Comparison of ENCODE assay signal across 8 cellular contexts in the genomic region with DNA sequence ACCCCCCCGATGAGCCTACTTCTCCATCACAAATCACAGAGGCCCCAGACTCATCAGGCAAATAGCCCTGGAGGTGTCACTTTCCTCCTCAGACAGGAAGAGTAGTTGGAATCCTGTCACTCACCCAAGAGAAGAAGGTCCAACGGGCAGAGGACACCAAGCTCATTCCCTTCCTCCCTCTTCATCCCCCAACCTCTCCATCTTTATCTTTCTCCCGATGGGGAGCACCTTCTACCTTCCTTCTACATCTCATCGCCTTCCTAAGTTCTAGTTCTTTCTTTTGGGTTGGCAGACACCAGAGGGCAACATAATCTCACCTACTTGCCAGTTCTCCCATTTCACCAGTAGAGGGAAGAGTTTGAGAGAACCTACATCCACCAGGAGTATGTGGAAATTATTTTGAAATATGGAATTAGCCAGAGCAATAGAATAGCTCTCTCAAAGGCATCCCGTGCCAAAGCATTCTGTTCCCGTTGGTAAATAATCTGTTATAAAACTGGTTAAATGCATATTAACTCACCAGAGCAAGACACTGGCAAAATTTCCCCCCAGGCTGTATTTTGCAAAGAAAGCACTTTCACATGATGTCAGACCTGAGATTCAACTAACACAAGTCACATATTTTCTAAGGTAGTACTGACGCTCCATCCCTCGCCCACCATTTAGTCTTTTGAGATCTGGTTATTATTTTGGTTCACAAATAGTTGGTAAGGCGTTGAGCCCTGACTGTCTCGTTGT. TPM values are rescaled to one million over a fixed set of nuclear protein-coding genes. Genes with fewer than 3 reads are reported as not detected.
DNase-seq lines count a peak whose midpoint lies in the region; ATAC-seq and TF ChIP-seq lines count a peak whose summit lies in the region.

No MANE protein-coding gene starts in this region.

- H3K36me3 ChIP-seq in HEK293 (ENCODE audit: control insufficient read depth in 2 of 2, insufficient read depth in 1 of 2, low read length in 2 of 2), result no peaks in the 10 kb centered on the region
- H3K36me3 ChIP-seq in neural progenitor cell, result no peaks in the 10 kb centered on the region

- H3K4me1 ChIP-seq in HEK293 (ENCODE audit: control insufficient read depth, insufficient read depth, low read length) (no peaks in the 10 kb centered on the region), neural progenitor cell (peaks cover 18% of the 10 kb centered on the region)

- no peak overlapping the region for H3K27ac Mint-ChIP-seq in neural progenitor cell

- peaks cover 2% of the 10 kb centered on the region for H3K27me3 Mint-ChIP-seq in neural progenitor cell (ENCODE audit: insufficient read depth, low read depth)

- no peaks in the 10 kb centered on the region for H3K79me2 ChIP-seq in neural progenitor cell (ENCODE audit: low read depth)

- H4K20me1 ChIP-seq in neural progenitor cell (ENCODE audit: low read depth), result no peaks in the 10 kb centered on the region

- no peak overlapping the region for H3K4me3 ChIP-seq in HEK293 (ENCODE audit: low read depth, low read length)
- H3K4me3 ChIP-seq in neural progenitor cell, result no peak overlapping the region

- CTCF ChIA-PET in HEK293 (lab: Yijun Ruan, JAX), result interaction anchor here (0.6 to 2.3 kb wide), 31 partner anchors 9 to 673 kb away, joined by 3 to 19 read pairs (median 4); no protein-coding TSS in a partner anchor

- H3K9me3 ChIP-seq in HEK293 (ENCODE audit: control insufficient read depth, insufficient read depth, low read depth, low read length), result no peaks in the 10 kb centered on the region
- H3K9me3 ChIP-seq in neural progenitor cell (ENCODE audit: low read depth), result no peaks in the 10 kb centered on the region

- H3K9me3 Mint-ChIP-seq in neural progenitor cell, result peaks cover 2% of the 10 kb centered on the region

- H3K27me3 ChIP-seq in neural progenitor cell, result no peaks in the 10 kb centered on the region

- TF ChIP-seq CTCF in HEK293 (tag by site-specific recombination; IDR thresholded peaks at IDR 0.05) (no peak; the same call in 1 of the 2 replicates), neural progenitor cell (IDR thresholded peaks at IDR 0.05) (peak; percentile 93)

- H3K9ac ChIP-seq in neural progenitor cell, result no peak overlapping the region

- peaks cover 16% of the 10 kb centered on the region for H3K36me3 Mint-ChIP-seq in neural progenitor cell

- ATAC-seq in GM21737 (IDR thresholded peaks at IDR 0.05; ENCODE audit: unreplicated experiment), result no peak

- peak; percentile 9 for DNase-seq in stimulated activated CD4-positive, alpha-beta T cell treated with anti-CD3 and anti-CD28 coated beads, Interleukin-2, amount 100 ng/mL, for 4 hours (ENCODE audit: low read depth)
- DNase-seq in stimulated activated CD4-positive, alpha-beta T cell treated with anti-CD3 and anti-CD28 coated beads, Interleukin-1b, Interleukin-23, amount 100 ng/mL, for 48 hours, result no peak
- peak; percentile 80 for DNase-seq in NCI-H1092 (lab: John Stamatoyannopoulos, UW)
- DNase-seq in SKM-1 treated with dmso at 0.1 percent for 144 hours (lab: John Stamatoyannopoulos, UW; ENCODE audit: unreplicated experiment), result peak; percentile 75
- peak; percentile 69 for DNase-seq in fibroblast of gingiva (ENCODE audit: low read depth)
- peak; percentile 49 for DNase-seq in neural progenitor cell (ENCODE audit: low spot score)

- H3K27ac ChIP-seq in HEK293 (ENCODE audit: extremely low read depth, low read depth, low read length), result no peak overlapping the region
- no peak overlapping the region for H3K27ac ChIP-seq in neural progenitor cell

- H3F3A ChIP-seq in neural progenitor cell (ENCODE audit: low read depth), result peaks cover 11% of the 10 kb centered on the region

- POLR2A ChIA-PET in HEK293 (lab: Yijun Ruan, JAX), result interaction anchor here (1.1 kb wide), 1 partner anchor 64 kb away, joined by 6 read pairs; no protein-coding TSS in a partner anchor

- H3K4me3 Mint-ChIP-seq in neural progenitor cell, result peak overlapping the region; percentile 7

- H3K4me1 Mint-ChIP-seq in neural progenitor cell, result peaks cover 41% of the 10 kb centered on the region

- no peak overlapping the region for H2AFZ ChIP-seq in neural progenitor cell (replicated peaks)

- H3K4me2 ChIP-seq in neural progenitor cell, result no peak overlapping the region

TF ChIP-seq in HEK293, 187 proteins besides CTCF, POLR2A, EP300 and RAD21 (continues in another document):
- TF ChIP-seq PRDM1 (tag by site-specific recombination; IDR thresholded peaks at IDR 0.05) (peak; percentile 61; the same call in 1 of the 2 replicates), HIC1 (tag by site-specific recombination; IDR thresholded peaks at IDR 0.05) (peak; percentile 67; the same call in 1 of the 2 replicates), SP7 (tag by site-specific recombination; IDR thresholded peaks at IDR 0.05) (peak; percentile 54), ZNF280D (tag by site-specific recombination; IDR thresholded peaks at IDR 0.05) (no peak), ZNF341 (tag by site-specific recombination; IDR thresholded peaks at IDR 0.05; ENCODE audit: low read depth) (no peak), ZBTB8A (tag by site-specific recombination; IDR thresholded peaks at IDR 0.05) (0 out of 2 replicates have a peak, but pooled peaks have one; percentile 30), ZNF48 (tag by site-specific recombination; IDR thresholded peaks at IDR 0.05) (no peak), ZNF501 (tag by site-specific recombination; IDR thresholded peaks at IDR 0.05) (peak; percentile 42; the same call in 1 of the 2 replicates)
- TF ChIP-seq, protein P1, sequence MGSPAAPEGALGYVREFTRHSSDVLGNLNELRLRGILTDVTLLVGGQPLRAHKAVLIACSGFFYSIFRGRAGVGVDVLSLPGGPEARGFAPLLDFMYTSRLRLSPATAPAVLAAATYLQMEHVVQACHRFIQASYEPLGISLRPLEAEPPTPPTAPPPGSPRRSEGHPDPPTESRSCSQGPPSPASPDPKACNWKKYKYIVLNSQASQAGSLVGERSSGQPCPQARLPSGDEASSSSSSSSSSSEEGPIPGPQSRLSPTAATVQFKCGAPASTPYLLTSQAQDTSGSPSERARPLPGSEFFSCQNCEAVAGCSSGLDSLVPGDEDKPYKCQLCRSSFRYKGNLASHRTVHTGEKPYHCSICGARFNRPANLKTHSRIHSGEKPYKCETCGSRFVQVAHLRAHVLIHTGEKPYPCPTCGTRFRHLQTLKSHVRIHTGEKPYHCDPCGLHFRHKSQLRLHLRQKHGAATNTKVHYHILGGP (tag by site-specific recombination; IDR thresholded peaks at IDR 0.05), result no peak
- TF ChIP-seq, protein P2, sequence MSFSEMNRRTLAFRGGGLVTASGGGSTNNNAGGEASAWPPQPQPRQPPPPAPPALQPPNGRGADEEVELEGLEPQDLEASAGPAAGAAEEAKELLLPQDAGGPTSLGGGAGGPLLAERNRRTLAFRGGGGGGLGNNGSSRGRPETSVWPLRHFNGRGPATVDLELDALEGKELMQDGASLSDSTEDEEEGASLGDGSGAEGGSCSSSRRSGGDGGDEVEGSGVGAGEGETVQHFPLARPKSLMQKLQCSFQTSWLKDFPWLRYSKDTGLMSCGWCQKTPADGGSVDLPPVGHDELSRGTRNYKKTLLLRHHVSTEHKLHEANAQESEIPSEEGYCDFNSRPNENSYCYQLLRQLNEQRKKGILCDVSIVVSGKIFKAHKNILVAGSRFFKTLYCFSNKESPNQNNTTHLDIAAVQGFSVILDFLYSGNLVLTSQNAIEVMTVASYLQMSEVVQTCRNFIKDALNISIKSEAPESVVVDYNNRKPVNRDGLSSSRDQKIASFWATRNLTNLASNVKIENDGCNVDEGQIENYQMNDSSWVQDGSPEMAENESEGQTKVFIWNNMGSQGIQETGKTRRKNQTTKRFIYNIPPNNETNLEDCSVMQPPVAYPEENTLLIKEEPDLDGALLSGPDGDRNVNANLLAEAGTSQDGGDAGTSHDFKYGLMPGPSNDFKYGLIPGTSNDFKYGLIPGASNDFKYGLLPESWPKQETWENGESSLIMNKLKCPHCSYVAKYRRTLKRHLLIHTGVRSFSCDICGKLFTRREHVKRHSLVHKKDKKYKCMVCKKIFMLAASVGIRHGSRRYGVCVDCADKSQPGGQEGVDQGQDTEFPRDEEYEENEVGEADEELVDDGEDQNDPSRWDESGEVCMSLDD (tag by site-specific recombination; IDR thresholded peaks at IDR 0.05), result no peak

RNA-seq across cellular contexts. Expression of gene ZIC5, which starts 55.0 kb away (rescaled TPM):
- 29.0 and 35.7 TPM in 2 replicates for total RNA-seq in neural progenitor cell (ENCODE audit: low replicate concordance)
